Comparison of ENCODE assay signal across 9 cellular contexts in the genomic region with DNA sequence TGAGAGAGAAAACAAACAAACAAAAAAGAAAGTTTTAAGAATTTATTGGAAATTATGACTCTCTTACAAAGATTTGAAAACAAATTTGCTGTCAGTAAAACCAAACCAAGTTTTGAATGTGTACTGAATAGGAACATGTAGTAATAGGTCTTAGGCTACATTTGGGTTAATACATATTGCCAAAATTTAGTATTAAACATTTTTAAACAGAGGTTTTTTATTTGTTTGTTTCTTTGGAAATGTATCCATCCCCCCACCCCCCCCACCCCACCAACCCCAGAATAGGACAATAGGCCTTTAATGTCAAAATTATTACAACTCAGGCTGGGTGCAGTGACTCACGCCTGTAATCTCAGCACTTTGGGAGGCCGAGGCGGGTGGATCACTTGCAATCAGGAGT. TPM values are rescaled to one million over a fixed set of nuclear protein-coding genes. Genes with fewer than 3 reads are reported as not detected.
"Had no signal": no experiment of that assay in that cellular context is flagged by ENCODE, and none has a peak within 500 bp of the region (broad histone marks: within the 10 kb centered on the region; RNA-seq: fewer than 3 reads in every experiment).

No MANE protein-coding gene starts in this region.

- H3K4me2 ChIP-seq: KMS-11 had no signal

- H3K9ac ChIP-seq: KMS-11 had no signal

- H3K27ac ChIP-seq: HL-60, KMS-11 had no signal

- DNase-seq: IMR-90, KBM-7, KG1 had no signal

- FAIRE-seq: HTR-8/SVneo had no signal

RNA-seq across cellular contexts. Expression of gene C6orf118, which starts 2.5 kb away (rescaled TPM):
- total RNA-seq: HT-29, HT1080, IMR-90 had no signal
- polyA plus RNA-seq: IgD-negative memory B cell, IMR-90 had no signal
